In the genomic region with DNA sequence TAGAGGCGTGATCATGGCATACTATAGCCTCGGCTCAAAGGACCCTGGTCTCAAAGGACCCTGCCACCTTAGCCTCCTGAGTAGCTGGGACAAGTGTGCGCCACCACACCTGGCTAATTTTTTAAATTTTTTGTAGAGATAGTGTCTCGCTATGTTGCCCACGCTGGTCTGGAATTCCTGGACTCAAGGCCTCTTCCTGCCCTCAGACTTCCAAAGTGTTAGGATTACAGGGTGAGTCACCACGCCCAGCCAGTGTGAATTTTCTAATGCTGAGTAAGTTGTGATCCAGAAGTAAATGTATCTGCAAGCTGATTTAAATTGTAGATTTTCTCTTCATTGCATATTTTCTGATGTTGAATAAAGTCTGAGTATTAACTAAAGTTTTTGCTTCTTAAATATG, we compare ENCODE assay signal across 1 cellular context.
A peak's percentile ranks its signal among the peaks of the same experiment; 100 is the strongest.
TF ChIP-seq lines count a peak whose summit lies in the region.

No MANE protein-coding gene starts in this region.

TF ChIP-seq in SK-N-SH, 30 proteins besides CTCF, POLR2A, EP300 and RAD21 (continued from another document):
- TF ChIP-seq REST (IDR thresholded peaks at IDR 0.05; ENCODE audit: low read depth, low read length) (no peak), SIN3A (IDR thresholded peaks at IDR 0.05; ENCODE audit: borderline replicate concordance, low read depth, low read length) (no peak), FOXJ3 (CRISPR knock-in tag; IDR thresholded peaks at IDR 0.05) (no peak), ELF1 (IDR thresholded peaks at IDR 0.05) (no peak), PBX3 (IDR thresholded peaks at IDR 0.05) (0 out of 2 replicates have a peak, but pooled peaks have one; percentile 9), POLR2AphosphoS5 (IDR thresholded peaks at IDR 0.05; ENCODE audit: low read depth, low read length) (no peak), SMC3 (IDR thresholded peaks at IDR 0.05; ENCODE audit: low read depth, low read length) (no peak), FOXM1 (IDR thresholded peaks at IDR 0.05; ENCODE audit: low read depth) (no peak), CHD2 (IDR thresholded peaks at IDR 0.05; ENCODE audit: low read length, partially characterized antibody) (no peak), JUND (IDR thresholded peaks at IDR 0.05) (peak; percentile 68), NFIC (IDR thresholded peaks at IDR 0.05; ENCODE audit: borderline replicate concordance) (no peak), TCF12 (IDR thresholded peaks at IDR 0.05) (peak; percentile 35; the same call in 1 of the 2 replicates), NRF1 (IDR thresholded peaks at IDR 0.05; ENCODE audit: low read depth, low read length) (no peak), GATA2 (CRISPR knock-in tag; IDR thresholded peaks at IDR 0.05) (no peak), MXI1 (IDR thresholded peaks at IDR 0.05; ENCODE audit: low read depth, low read length) (no peak), IRF3 (IDR thresholded peaks at IDR 0.05; ENCODE audit: low read depth, low read length) (no peak), ZBTB33 (IDR thresholded peaks at IDR 0.05; ENCODE audit: borderline replicate concordance, low read depth) (no peak), FOSL2 (IDR thresholded peaks at IDR 0.05; ENCODE audit: borderline replicate concordance, low read depth) (peak; percentile 80; the same call in 1 of the 2 replicates), GABPA (IDR thresholded peaks at IDR 0.05; ENCODE audit: low read depth) (no peak), RFX5 (IDR thresholded peaks at IDR 0.05; ENCODE audit: low read length) (no peak), YY1 (IDR thresholded peaks at IDR 0.05; ENCODE audit: low read depth) (no peak), RCOR1 (IDR thresholded peaks at IDR 0.05; ENCODE audit: low read length) (no peak), EZH2phosphoT487 (IDR thresholded peaks at IDR 0.05; ENCODE audit: borderline replicate concordance, low read depth) (no peak)
- TF ChIP-seq, protein P1, sequence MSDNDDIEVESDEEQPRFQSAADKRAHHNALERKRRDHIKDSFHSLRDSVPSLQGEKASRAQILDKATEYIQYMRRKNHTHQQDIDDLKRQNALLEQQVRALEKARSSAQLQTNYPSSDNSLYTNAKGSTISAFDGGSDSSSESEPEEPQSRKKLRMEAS (IDR thresholded peaks at IDR 0.05; ENCODE audit: low read depth): peak; percentile 39; the same call in 1 of the 2 replicates
- TF ChIP-seq, protein P2, sequence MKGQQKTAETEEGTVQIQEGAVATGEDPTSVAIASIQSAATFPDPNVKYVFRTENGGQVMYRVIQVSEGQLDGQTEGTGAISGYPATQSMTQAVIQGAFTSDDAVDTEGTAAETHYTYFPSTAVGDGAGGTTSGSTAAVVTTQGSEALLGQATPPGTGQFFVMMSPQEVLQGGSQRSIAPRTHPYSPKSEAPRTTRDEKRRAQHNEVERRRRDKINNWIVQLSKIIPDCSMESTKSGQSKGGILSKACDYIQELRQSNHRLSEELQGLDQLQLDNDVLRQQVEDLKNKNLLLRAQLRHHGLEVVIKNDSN (IDR thresholded peaks at IDR 0.05; ENCODE audit: borderline replicate concordance, low read depth): no peak
